Comparison of ENCODE assay signal across 13 cellular contexts in the genomic region with DNA sequence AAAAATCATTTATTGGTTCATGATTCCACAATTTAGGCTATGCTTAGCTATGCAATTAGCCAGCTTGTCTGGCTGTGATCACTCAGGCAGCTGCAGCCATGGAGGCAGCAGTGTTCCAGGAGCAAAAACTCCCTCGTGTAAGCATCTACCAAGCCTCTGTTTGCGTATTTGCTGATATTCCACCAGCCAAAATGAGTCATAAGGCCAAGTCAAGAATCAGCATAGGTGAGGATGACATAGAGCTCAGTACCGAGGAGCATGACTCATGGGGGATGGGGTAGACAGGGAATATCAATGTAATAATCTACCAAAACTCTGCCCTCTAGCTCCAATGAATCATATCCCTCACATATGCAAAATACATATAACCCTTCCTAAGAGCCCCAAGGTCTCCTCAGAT.
DNase-seq lines count a peak whose midpoint lies in the region; ATAC-seq, FAIRE-seq and TF ChIP-seq lines count a peak whose summit lies in the region.
"Had no signal": no experiment of that assay in that cellular context is flagged by ENCODE, and none has a peak within 500 bp of the region (broad histone marks: within the 10 kb centered on the region; RNA-seq: fewer than 3 reads in every experiment).

No MANE protein-coding gene starts in this region.

- 28% methylated on average over 3 of the region's 3 CpGs for WGBS in K562 (ENCODE audit: insufficient coverage, low coverage, missing lambda C conversion rate)
- 85% methylated on average over 2 of the region's 3 CpGs for WGBS in mesenchymal stem cell

- TF ChIP-seq EP300 in K562 (IDR thresholded peaks at IDR 0.05; ENCODE audit: low read length), result no peak

- TF ChIP-seq RAD21 in HCT116 (IDR thresholded peaks at IDR 0.05; ENCODE audit: low read depth) (no peak), K562 (CRISPR knock-in tag; conservative IDR thresholded peaks at IDR 0.05 in 1 of 2, IDR thresholded peaks at IDR 0.05 in 1 of 2) (no peak)

- H3K9me3 Mint-ChIP-seq in CD8-positive, alpha-beta T cell, result peaks cover 2% of the 10 kb centered on the region

- no peaks in the 10 kb centered on the region for H4K20me1 ChIP-seq in HCT116 (ENCODE audit: insufficient read depth)
- H4K20me1 ChIP-seq in K562 (replicated peaks; ENCODE audit: control insufficient read depth, insufficient read depth, low read length), result no peaks in the 10 kb centered on the region

- ATAC-seq in CD8-positive, alpha-beta T cell, result no peak
- ATAC-seq in HCT116 (peak; percentile 71), K562 (peak; percentile 79), GM19452 (IDR thresholded peaks at IDR 0.05; ENCODE audit: unreplicated experiment) (no peak)
- ATAC-seq: stimulated activated memory B cell treated with anti-CD40 and anti-IgM and Interleukin-4, amounts not matched to agents 10 μg/mL and 1 μg/mL and 100 μg/mL, for 72 hours had no signal

- in situ Hi-C loops in K562 (cut with MboI), result loop anchor here (5.0 kb wide), 1 partner anchor 412 kb away; no protein-coding TSS in a partner anchor

- no peaks in the 10 kb centered on the region for H3K27me3 Mint-ChIP-seq in CD8-positive, alpha-beta T cell (ENCODE audit: low read depth)
- H3K27me3 Mint-ChIP-seq: stimulated activated memory B cell treated with anti-CD40 and anti-IgM and Interleukin-4, amounts not matched to agents 10 μg/mL and 1 μg/mL and 100 μg/mL, for 72 hours had no signal

- peak overlapping the region; percentile 5 for H3K27ac Mint-ChIP-seq in CD8-positive, alpha-beta T cell
- H3K27ac Mint-ChIP-seq: stimulated activated memory B cell treated with anti-CD40 and anti-IgM and Interleukin-4, amounts not matched to agents 10 μg/mL and 1 μg/mL and 100 μg/mL, for 72 hours had no signal

- no peak overlapping the region for H3K18ac ChIP-seq in mesenchymal stem cell (ENCODE audit: low read depth in 1 of 2, low read length in 2 of 2)

- no peak for TF ChIP-seq CTCF in CD8-positive, alpha-beta T cell (IDR thresholded peaks at IDR 0.05)
- no peak for TF ChIP-seq CTCF in HCT116 (IDR thresholded peaks at IDR 0.05 in 2 of 3, conservative IDR thresholded peaks at IDR 0.05 in 1 of 3; ENCODE audit: borderline replicate concordance in 1 of 3, insufficient read depth in 1 of 3, low read depth in 2 of 3, low read length in 2 of 3)
- TF ChIP-seq CTCF in K562 (IDR thresholded peaks at IDR 0.05 in 2 of 3, conservative IDR thresholded peaks at IDR 0.05 in 1 of 3; ENCODE audit: insufficient read depth in 2 of 3, low read depth in 1 of 3, low read length in 3 of 3), result no peak

- CTCF ChIA-PET in CD8-positive, alpha-beta T cell (lab: Charles Lee), result no interaction called here
- CTCF ChIA-PET in HCT116 (lab: Charles Lee), result no interaction called here
- CTCF ChIA-PET in K562 (lab: Yijun Ruan, JAX; ENCODE audit: low intra/inter-chr PET ratio), result no interaction called here

- POLR2A ChIA-PET in CD8-positive, alpha-beta T cell (lab: Charles Lee), result interaction anchor here (1.4 to 1.7 kb wide), 2 partner anchors 9 to 11 kb away, joined by 3 read pairs; no protein-coding TSS in a partner anchor
- POLR2A ChIA-PET in HCT116 (lab: Charles Lee), result interaction anchor here (0.7 kb wide), 1 partner anchor 9 kb away, joined by 3 read pairs; no protein-coding TSS in a partner anchor
- POLR2A ChIA-PET in K562 (lab: Yijun Ruan, JAX), result interaction anchor here (0.6 to 1.6 kb wide), 5 partner anchors 9 to 230 kb away, joined by 3 to 4 read pairs (median 3); no protein-coding TSS in a partner anchor

- no peak overlapping the region for H3K4me3 ChIP-seq in CD8-positive, alpha-beta T cell (ENCODE audit: low read depth, low read length)
- H3K4me3 ChIP-seq in HCT116 (replicated peaks in 1 of 2; ENCODE audit: low read depth in 1 of 2, low read length in 2 of 2), result no peak overlapping the region
- no peak overlapping the region for H3K4me3 ChIP-seq in K562
- no peak overlapping the region for H3K4me3 ChIP-seq in mesenchymal stem cell (ENCODE audit: insufficient read depth in 1 of 2, low read depth in 1 of 2, low read length in 2 of 2)
- H3K4me3 ChIP-seq: colonic mucosa, smooth muscle cell had no signal

- H2AFZ ChIP-seq in HCT116 (ENCODE audit: low read depth, low read length, poor library complexity, severe bottlenecking) (no peak overlapping the region), K562 (ENCODE audit: low read depth, low read length) (no peak overlapping the region), mesenchymal stem cell (ENCODE audit: low read depth, low read length) (no peak overlapping the region)

- H3K79me1 ChIP-seq in mesenchymal stem cell (replicated peaks; ENCODE audit: low read length, poor library complexity, severe bottlenecking), result peaks cover 3% of the 10 kb centered on the region

- BruUV-seq in HCT116 (replicated peaks; lab: Mats Ljungman, UMichigan) (no TSS peak), K562 (replicated peaks; lab: Mats Ljungman, UMichigan) (no TSS peak)

- no peaks in the 10 kb centered on the region for H3K4me1 ChIP-seq in CD8-positive, alpha-beta T cell (ENCODE audit: insufficient read depth, low read length)
- H3K4me1 ChIP-seq in HCT116 (ENCODE audit: control insufficient read depth in 1 of 2, insufficient read depth in 2 of 2, low read length in 2 of 2) (peaks cover 0 to 9% of the 10 kb centered on the region in 2 experiments; a peak in 2 of 4 replicates), K562 (replicated peaks in 1 of 2; ENCODE audit: control insufficient read depth in 2 of 2, insufficient read depth in 2 of 2, low read length in 2 of 2) (no peaks in the 10 kb centered on the region), mesenchymal stem cell (ENCODE audit: control insufficient read depth, insufficient read depth, low read depth, low read length) (no peaks in the 10 kb centered on the region)
- H3K4me1 ChIP-seq: colonic mucosa had no signal

- intact Hi-C loops in CD8-positive, alpha-beta T cell (cut with DNase I, micrococcal nuclease), result no loop called here
- intact Hi-C loops in HCT116 (cut with micrococcal nuclease), result no loop called here
- intact Hi-C loops in K562 (cut with micrococcal nuclease), result no loop called here

- H3K27me3 ChIP-seq in CD8-positive, alpha-beta T cell (ENCODE audit: insufficient read depth, low read length), result no peaks in the 10 kb centered on the region
- H3K27me3 ChIP-seq in HCT116 (ENCODE audit: insufficient read depth, low read length) (no peaks in the 10 kb centered on the region), K562 (ENCODE audit: control insufficient read depth in 2 of 2, insufficient read depth in 2 of 2, low read length in 2 of 2) (no peaks in the 10 kb centered on the region), mesenchymal stem cell (ENCODE audit: control insufficient read depth in 1 of 2, insufficient read depth in 1 of 2, low read length in 2 of 2) (no peaks in the 10 kb centered on the region)
- H3K27me3 ChIP-seq: colonic mucosa had no signal

- H2BK12ac ChIP-seq in mesenchymal stem cell (ENCODE audit: low read length in 2 of 2), result no peak overlapping the region

- no peak overlapping the region for H3K23ac ChIP-seq in mesenchymal stem cell (ENCODE audit: low read length in 2 of 2)

- H3K4me2 ChIP-seq in HCT116 (ENCODE audit: low read length) (peak overlapping the region; percentile 11; the same call in 1 of the 2 replicates), K562 (ENCODE audit: insufficient read depth, low read length) (no peak overlapping the region), mesenchymal stem cell (ENCODE audit: low read length, poor library complexity, severe bottlenecking) (no peak overlapping the region)
- H3K4me2 ChIP-seq: smooth muscle cell had no signal

- no peak for TF ChIP-seq POLR2A in HCT116 (IDR thresholded peaks at IDR 0.05; ENCODE audit: borderline replicate concordance, extremely low read depth, insufficient read depth, insufficient read length)
- TF ChIP-seq POLR2A in K562 (conservative IDR thresholded peaks at IDR 0.05), result no peak

- H2BK5ac ChIP-seq in mesenchymal stem cell (ENCODE audit: low read depth, low read length, poor library complexity, severe bottlenecking), result no peak overlapping the region

- no peak overlapping the region for H2BK15ac ChIP-seq in mesenchymal stem cell (ENCODE audit: low read depth, poor library complexity, severe bottlenecking)

- no peaks in the 10 kb centered on the region for H3K79me2 ChIP-seq in HCT116 (ENCODE audit: insufficient read depth, low read length)
- H3K79me2 ChIP-seq in K562 (ENCODE audit: control insufficient read depth, insufficient read depth, low read length), result no peaks in the 10 kb centered on the region

- no peaks in the 10 kb centered on the region for H3K9me3 ChIP-seq in CD8-positive, alpha-beta T cell (ENCODE audit: low read length)
- no peaks in the 10 kb centered on the region for H3K9me3 ChIP-seq in HCT116 (ENCODE audit: control insufficient read depth in 1 of 2, insufficient read depth in 1 of 2, low read depth in 1 of 2, low read length in 2 of 2)
- H3K9me3 ChIP-seq in K562 (replicated peaks; ENCODE audit: control insufficient read depth, insufficient read depth, low read depth, low read length), result peaks cover 4% of the 10 kb centered on the region; the same call in 1 of the 2 replicates
- H3K9me3 ChIP-seq in mesenchymal stem cell (ENCODE audit: control insufficient read depth, low read length), result no peaks in the 10 kb centered on the region
- H3K9me3 ChIP-seq: colonic mucosa had no signal

- no peaks in the 10 kb centered on the region for H3K9me2 ChIP-seq in HCT116 (ENCODE audit: insufficient read depth)

- DNase-seq in CD8-positive, alpha-beta T cell, result no peak
- DNase-seq in HCT116 (ENCODE audit: low read depth, low spot score) (peak; percentile 7), K562 (ENCODE audit: extremely low read depth in 1 of 4, low spot score in 3 of 4) (peak; percentile 35 to 55 (median 46)), mesenchymal stem cell (peak; percentile 13), NCI-H510A treated with DMSO at 0.1 percent for 48 hours (lab: John Stamatoyannopoulos, UW) (no peak), UCSD-AML1 (lab: John Stamatoyannopoulos, UW; ENCODE audit: unreplicated experiment) (no peak)
- DNase-seq: colonic mucosa, Karpas-422, NCI-H446 treated with DMSO at 0.1 percent for 48 hours had no signal

- no peak overlapping the region for H3K4me3 Mint-ChIP-seq in CD8-positive, alpha-beta T cell
- H3K4me3 Mint-ChIP-seq: stimulated activated memory B cell treated with anti-CD40 and anti-IgM and Interleukin-4, amounts not matched to agents 10 μg/mL and 1 μg/mL and 100 μg/mL, for 72 hours had no signal

- peaks cover 13% of the 10 kb centered on the region for H3K4me1 Mint-ChIP-seq in CD8-positive, alpha-beta T cell (ENCODE audit: low read depth)
- H3K4me1 Mint-ChIP-seq: stimulated activated memory B cell treated with anti-CD40 and anti-IgM and Interleukin-4, amounts not matched to agents 10 μg/mL and 1 μg/mL and 100 μg/mL, for 72 hours had no signal

- H2AK5ac ChIP-seq in mesenchymal stem cell (ENCODE audit: low read length, severe bottlenecking), result no peak overlapping the region

- no peaks in the 10 kb centered on the region for H3K9me1 ChIP-seq in K562 (ENCODE audit: control insufficient read depth, insufficient read depth, low read length)

- FAIRE-seq in K562 (lab: Jason Lieb, UNC), result no peak
- FAIRE-seq: GM18507 had no signal

- peaks cover 27% of the 10 kb centered on the region for H3K36me3 Mint-ChIP-seq in CD8-positive, alpha-beta T cell

- H4K91ac ChIP-seq in mesenchymal stem cell (ENCODE audit: low read length), result no peak overlapping the region

- H3K36me3 ChIP-seq in CD8-positive, alpha-beta T cell (ENCODE audit: insufficient read depth, low read length), result no peaks in the 10 kb centered on the region
- H3K36me3 ChIP-seq in HCT116 (ENCODE audit: control insufficient read depth in 1 of 2, insufficient read depth in 2 of 2, low read length in 2 of 2) (no peaks in the 10 kb centered on the region), K562 (ENCODE audit: control insufficient read depth, insufficient read depth, low read length) (no peaks in the 10 kb centered on the region), mesenchymal stem cell (ENCODE audit: control insufficient read depth in 1 of 2, insufficient read depth in 2 of 2, low read depth in 1 of 2, low read length in 2 of 2) (no peaks in the 10 kb centered on the region)
- H3K36me3 ChIP-seq: colonic mucosa had no signal

- RAD21 ChIA-PET in HCT116 (lab: Charles Lee; ENCODE audit: low non-redundant PET in 1 of 2, low total read pairs in 2 of 2, uncharacterized antibody in 2 of 2, unreplicated experiment in 2 of 2), result no interaction called here

- no peak overlapping the region for H2BK120ac ChIP-seq in mesenchymal stem cell (ENCODE audit: low read depth, low read length)

- H3K9ac ChIP-seq in HCT116 (ENCODE audit: low read length) (no peak overlapping the region), K562 (ENCODE audit: insufficient read depth in 1 of 2, low read depth in 2 of 2, low read length in 2 of 2) (no peak overlapping the region), mesenchymal stem cell (ENCODE audit: low read length) (no peak overlapping the region)

- no peak overlapping the region for H4K8ac ChIP-seq in mesenchymal stem cell (ENCODE audit: low read length)

- no peak overlapping the region for H3K27ac ChIP-seq in CD8-positive, alpha-beta T cell (ENCODE audit: low read depth, low read length)
- H3K27ac ChIP-seq in HCT116 (ENCODE audit: low read depth, low read length) (no peak overlapping the region), K562 (ENCODE audit: extremely low read depth, low read depth, low read length) (no peak overlapping the region), mesenchymal stem cell (ENCODE audit: low read length, poor library complexity, severe bottlenecking) (no peak overlapping the region)
- H3K27ac ChIP-seq: colonic mucosa had no signal

- H3K14ac ChIP-seq in mesenchymal stem cell (ENCODE audit: low read length in 2 of 2), result no peak overlapping the region

- H3K4ac ChIP-seq in mesenchymal stem cell (ENCODE audit: low read depth in 1 of 2, low read length in 2 of 2), result no peak overlapping the region

Comparison
In these comparisons a context has a peak if more than half of its experiments do, and no peak if none do; other contexts are left out.
1. ATAC-seq: peak in HCT116 (single experiment) and K562 (single experiment); none in CD8-positive, alpha-beta T cell (single experiment) and GM19452 (single experiment).
2. DNase-seq: peak in HCT116 (single experiment), K562 (4 of 4) and mesenchymal stem cell (single experiment); none in CD8-positive, alpha-beta T cell (0 of 7), NCI-H510A treated with DMSO at 0.1 percent for 48 hours (single experiment) and UCSD-AML1 (single experiment).